Comparison of ENCODE assay signal across 9 cellular contexts in the genomic region with DNA sequence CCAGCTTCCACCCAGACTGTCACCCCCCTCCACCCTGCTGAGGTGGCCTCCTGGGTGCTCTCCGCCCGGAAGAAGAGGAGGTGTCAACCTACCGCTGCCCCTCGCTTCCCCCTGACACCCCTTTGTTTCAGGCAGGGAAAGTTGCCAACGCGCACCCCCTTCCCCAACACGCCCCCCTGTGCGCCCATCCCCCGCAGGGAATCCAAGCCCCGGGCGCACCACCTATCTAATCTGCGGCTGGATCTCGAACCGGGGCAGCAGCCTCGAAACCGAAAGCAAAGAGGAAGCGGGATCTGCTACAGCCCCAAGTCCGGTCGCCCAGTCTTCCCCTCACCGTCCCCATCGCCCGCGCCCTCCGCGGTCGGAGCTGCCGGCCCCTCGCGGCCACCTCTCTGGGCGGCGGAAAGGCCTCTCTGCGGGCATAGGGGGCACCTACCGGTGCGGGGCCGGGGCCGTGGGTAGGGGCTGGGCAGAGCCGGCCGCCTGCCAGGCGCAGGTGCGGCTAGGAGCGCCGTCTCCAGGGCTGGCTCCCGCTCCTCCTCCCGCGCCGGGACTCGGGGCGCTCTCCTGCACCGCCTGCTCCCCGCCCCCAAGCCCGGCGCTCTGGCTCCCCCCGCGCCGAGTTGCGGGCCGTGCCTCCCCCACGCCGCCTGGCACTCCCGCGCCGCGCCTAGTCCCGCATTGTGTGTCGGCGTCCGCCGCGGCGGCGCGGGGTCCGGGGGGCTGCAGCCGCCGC. TPM values are rescaled to one million over a fixed set of nuclear protein-coding genes. Genes with fewer than 3 reads are reported as not detected.
DNase-seq lines count a peak whose midpoint lies in the region; ATAC-seq and TF ChIP-seq lines count a peak whose summit lies in the region.
"Had no signal": no experiment of that assay in that cellular context is flagged by ENCODE, and none has a peak within 500 bp of the region (broad histone marks: within the 10 kb centered on the region; RNA-seq: fewer than 3 reads in every experiment).

No MANE protein-coding gene starts in this region.

- H3K4me1 ChIP-seq in body of pancreas (peaks cover 42% of the 10 kb centered on the region), sigmoid colon (peaks cover 0 to 24% (median 18%) of the 10 kb centered on the region in 4 donors)

- H3K36me3 ChIP-seq in body of pancreas (replicated peaks in 1 of 2; ENCODE audit: insufficient read depth in 1 of 2, low read depth in 2 of 2) (no peaks in the 10 kb centered on the region), sigmoid colon (no peaks in the 10 kb centered on the region)

- H3K4me3 ChIP-seq in body of pancreas (peak overlapping the region; percentile 74 to 90), iPS-11a (ENCODE audit: low read depth, low read length) (peak overlapping the region; percentile 55), sigmoid colon (peak overlapping the region; percentile 83 to 99 (median 94))

- 0% methylated on average over 14 to 66 of the region's 75 CpGs for WGBS in body of pancreas, 2 donors
- 1% methylated on average over 75 of the region's 75 CpGs for WGBS in sigmoid colon, 2 donors

- ATAC-seq in HG03280 (IDR thresholded peaks at IDR 0.05; ENCODE audit: unreplicated experiment) (peak; percentile 46), body of pancreas (peak; percentile 57)

- intact Hi-C loops in body of pancreas (cut with DNase I) (no loop called here), sigmoid colon (cut with DNase I) (loop anchor here (5.0 to 10.0 kb wide), 3 partner anchors 73 to 190 kb away; a partner anchor contains a TSS)

- H3K9me3 ChIP-seq in body of pancreas = no peaks in the 10 kb centered on the region
- no peaks in the 10 kb centered on the region for H3K9me3 ChIP-seq in sigmoid colon

- no peak for TF ChIP-seq CTCF in body of pancreas (IDR thresholded peaks at IDR 0.05)
- TF ChIP-seq CTCF in sigmoid colon (IDR thresholded peaks at IDR 0.05) = no peak

- peak; percentile 68 for DNase-seq in DMS53 (lab: John Stamatoyannopoulos, UW)
- no peak for DNase-seq in DMS53 treated with DMSO at 0.1 percent for 48 hours (lab: John Stamatoyannopoulos, UW; ENCODE audit: unreplicated experiment)
- DNase-seq in T follicular helper cell (ENCODE audit: low read depth) = peak; percentile 29
- peak; percentile 47 to 64 (median 52) for DNase-seq in body of pancreas
- peak; percentile 77 for DNase-seq in sigmoid colon
- no peak for DNase-seq in cerebellar nuclear complex (lab: John Stamatoyannopoulos, UW)

- H3K27me3 ChIP-seq in body of pancreas = no peaks in the 10 kb centered on the region
- H3K27me3 ChIP-seq in sigmoid colon = no peaks in the 10 kb centered on the region

- TF ChIP-seq POLR2A in body of pancreas (IDR thresholded peaks at IDR 0.05) (peak in 2 of 3 donors; percentile 44 to 49), sigmoid colon (IDR thresholded peaks at IDR 0.05) (no peak)

- TF ChIP-seq EP300 in sigmoid colon (IDR thresholded peaks at IDR 0.05) = no peak

- H3K27ac ChIP-seq in body of pancreas (peak overlapping the region; percentile 78 to 88 (median 84)), sigmoid colon (peak overlapping the region; percentile 70 to 78 (median 76))
- H3K27ac ChIP-seq: epithelial cell of prostate had no signal

RNA-seq across cellular contexts. Expression of a gene that starts 18.3 kb away (rescaled TPM):
- total RNA-seq in body of pancreas (10 to 100 TPM; 32.7 to 54.7 TPM), sigmoid colon (1 to 10 TPM; 2.0 to 8.0 (median 2.9) TPM)
- polyA plus RNA-seq in sigmoid colon = 10 to 100 TPM; 10.8 to 25.3 (median 12.3) TPM

RNA-seq across cellular contexts. Expression of a gene that starts 26.3 kb away (rescaled TPM):
- total RNA-seq in body of pancreas = 1 to 10 TPM; 2.0 to 4.4 TPM
- total RNA-seq in sigmoid colon = 10 to 100 TPM in 1 of 4 donors, 1 to 10 TPM in 3; 5.6 to 16.4 (median 6.1) TPM
- polyA plus RNA-seq in sigmoid colon = 1 to 10 TPM; 1.2 to 8.0 (median 4.4) TPM

Comparison
In these comparisons a context has a peak if more than half of its experiments do, and no peak if none do; other contexts are left out.
1. DNase-seq: peak in DMS53 (single experiment), T follicular helper cell (single experiment), body of pancreas (4 of 4) and sigmoid colon (single experiment); none in DMS53 treated with DMSO at 0.1 percent for 48 hours (single experiment) and cerebellar nuclear complex (0 of 2).
2. POLR2A ChIP-seq: peak in body of pancreas (2 of 3); none in sigmoid colon (0 of 2).
3. Peak in every context shown above with its lines, with median percentiles within 50 percentile points of each other: H3K4me3 ChIP-seq.